14 cellular contexts compared by ENCODE assay signal in genomic region chr20:62703853-62704228, GRCh38. TPM values are rescaled to one million over a fixed set of nuclear protein-coding genes. Genes with fewer than 3 reads are reported as not detected.
DNase-seq lines count a peak whose midpoint lies in the region; ATAC-seq, FAIRE-seq and TF ChIP-seq lines count a peak whose summit lies in the region.
"Had no signal": no experiment of that assay in that cellular context is flagged by ENCODE, and none has a peak within 500 bp of the region (broad histone marks: within the 10 kb centered on the region; RNA-seq: fewer than 3 reads in every experiment).

No MANE protein-coding gene starts in this region.

- H3K27me3 ChIP-seq in SK-N-SH (ENCODE audit: insufficient read depth) = peaks cover 7% of the 10 kb centered on the region; the same call in 1 of the 2 replicates
- peaks cover 3 to 11% of the 10 kb centered on the region in 2 donors for H3K27me3 ChIP-seq in stomach smooth muscle (ENCODE audit: control insufficient read depth in 1 of 2, insufficient read depth in 2 of 2, low read length in 2 of 2)

- 53% methylated on average over 5 of the region's 5 CpGs for WGBS in SK-N-SH (ENCODE audit: low lambda C conversion rate)

- H3K9me3 ChIP-seq in SK-N-SH (no peaks in the 10 kb centered on the region), stomach smooth muscle (ENCODE audit: control insufficient read depth in 2 of 2, low read length in 2 of 2) (no peaks in the 10 kb centered on the region)
- H3K9me3 ChIP-seq: BE2C, psoas muscle, stomach had no signal

- H3K79me2 ChIP-seq in SK-N-SH (ENCODE audit: insufficient read depth) = no peaks in the 10 kb centered on the region

- no peaks in the 10 kb centered on the region for H3K9me2 ChIP-seq in SK-N-SH

- no peak for TF ChIP-seq POLR2A in H54 (IDR thresholded peaks at IDR 0.05; ENCODE audit: low read depth, low read length)

- H3K36me3 ChIP-seq in SK-N-SH (replicated peaks in 1 of 2; ENCODE audit: control insufficient read depth in 1 of 2, insufficient read depth in 2 of 2, low read length in 1 of 2) (no peaks in the 10 kb centered on the region), stomach smooth muscle (ENCODE audit: control insufficient read depth in 2 of 2, insufficient read depth in 2 of 2, low read length in 2 of 2) (no peaks in the 10 kb centered on the region)
- H3K36me3 ChIP-seq: BE2C, stomach had no signal

- no peak for TF ChIP-seq RAD21 in SK-N-SH (IDR thresholded peaks at IDR 0.05; ENCODE audit: low read length)

- CTCF ChIA-PET in SK-N-SH (lab: Yijun Ruan, JAX) = interaction anchor here (1.0 to 5.0 kb wide), 5 partner anchors 14 to 200 kb away, joined by 3 to 31 read pairs (median 3); no protein-coding TSS in a partner anchor

- peaks cover 15% of the 10 kb centered on the region for H3F3A ChIP-seq in SK-N-SH (replicated peaks; ENCODE audit: insufficient read depth)

- H3K27ac ChIP-seq in SK-N-SH (ENCODE audit: low read depth in 2 of 2, low read length in 1 of 2) = peak overlapping the region; percentile 30 to 92; a peak in 3 of 4 replicates
- peak overlapping the region; percentile 31 for H3K27ac ChIP-seq in stomach smooth muscle (ENCODE audit: low read length)
- H3K27ac ChIP-seq: psoas muscle had no signal

- no peaks in the 10 kb centered on the region for H4K20me1 ChIP-seq in SK-N-SH (ENCODE audit: insufficient read depth)

- TF ChIP-seq EP300 in SK-N-SH (IDR thresholded peaks at IDR 0.05; ENCODE audit: borderline replicate concordance in 1 of 2, low read depth in 1 of 2, low read length in 1 of 2) = no peak

- no peak for FAIRE-seq in H54 (lab: Jason Lieb, UNC)

- POLR2A ChIA-PET in SK-N-SH (lab: Yijun Ruan, JAX) = no interaction called here

- peak overlapping the region; percentile 46; the same call in 1 of the 2 replicates for H3K9ac ChIP-seq in SK-N-SH
- H3K9ac ChIP-seq in stomach smooth muscle (ENCODE audit: low read length in 2 of 2) = no peak overlapping the region

- DNase-seq in left ventricle myocardium superior = peak; percentile 33
- DNase-seq in cardiac septum (ENCODE audit: low spot score) = no peak
- no peak for DNase-seq in SK-N-SH
- peak; percentile 18 for DNase-seq in epithelial cell of esophagus (ENCODE audit: low read depth)
- no peak for DNase-seq in H54 (ENCODE audit: insufficient read length, low spot score)
- no peak for DNase-seq in SIG-M5 (lab: John Stamatoyannopoulos, UW)
- DNase-seq: central memory CD4-positive, alpha-beta T cell; H7 had no signal

- H3K4me1 ChIP-seq in SK-N-SH (ENCODE audit: control insufficient read depth in 1 of 2, insufficient read depth in 2 of 2, low read depth in 1 of 2, low read length in 1 of 2) (peaks cover 19 to 27% of the 10 kb centered on the region in 2 experiments; a peak in 3 of 4 replicates), stomach smooth muscle (ENCODE audit: control insufficient read depth, insufficient read depth, low read length) (peaks cover 19% of the 10 kb centered on the region)
- H3K4me1 ChIP-seq: psoas muscle had no signal

- H3K4me2 ChIP-seq in SK-N-SH = peak overlapping the region; percentile 64

- TF ChIP-seq CTCF in SK-N-SH (IDR thresholded peaks at IDR 0.05) (no peak), epithelial cell of esophagus (IDR thresholded peaks at IDR 0.05; ENCODE audit: insufficient read depth, low read depth, low read length, missing control alignments) (no peak)

- H2AFZ ChIP-seq in SK-N-SH (ENCODE audit: low read depth) = no peak overlapping the region

- ATAC-seq in left ventricle myocardium superior (peak; percentile 19), GM19463 (IDR thresholded peaks at IDR 0.05; ENCODE audit: unreplicated experiment) (no peak)
- ATAC-seq: WTC11 had no signal

- intact Hi-C loops in left ventricle myocardium superior (cut with micrococcal nuclease) (no loop called here), cardiac septum (cut with DNase I) (no loop called here)

- H3K4me3 ChIP-seq in SK-N-SH (ENCODE audit: low read depth in 2 of 2, low read length in 1 of 2) = 0 out of 4 replicates have a peak overlapping the region, but pooled peaks of 1 of the 2 experiments have one; percentile 30
- H3K4me3 ChIP-seq in epithelial cell of esophagus (ENCODE audit: low read length) = no peak overlapping the region
- no peak overlapping the region for H3K4me3 ChIP-seq in stomach smooth muscle (ENCODE audit: low read length in 2 of 2)
- H3K4me3 ChIP-seq: psoas muscle, stomach had no signal

TF ChIP-seq in SK-N-SH, 30 proteins besides CTCF, POLR2A, EP300 and RAD21:
- TF ChIP-seq MAX (IDR thresholded peaks at IDR 0.05; ENCODE audit: low read depth) (no peak), TAF1 (IDR thresholded peaks at IDR 0.05; ENCODE audit: borderline replicate concordance, low read depth, low read length) (no peak), RFX5 (IDR thresholded peaks at IDR 0.05; ENCODE audit: low read length) (no peak), NFIC (IDR thresholded peaks at IDR 0.05; ENCODE audit: borderline replicate concordance) (no peak), RXRA (IDR thresholded peaks at IDR 0.05; ENCODE audit: borderline replicate concordance, low read depth) (no peak), FOSL2 (IDR thresholded peaks at IDR 0.05; ENCODE audit: borderline replicate concordance, low read depth) (no peak), NRF1 (IDR thresholded peaks at IDR 0.05; ENCODE audit: low read depth, low read length) (no peak), FOXM1 (IDR thresholded peaks at IDR 0.05; ENCODE audit: low read depth) (no peak), SIN3A (IDR thresholded peaks at IDR 0.05; ENCODE audit: borderline replicate concordance, low read depth, low read length) (no peak), SMC3 (IDR thresholded peaks at IDR 0.05; ENCODE audit: low read depth, low read length) (no peak), MEF2A (IDR thresholded peaks at IDR 0.05; ENCODE audit: borderline replicate concordance, low read depth) (no peak), FOXJ3 (CRISPR knock-in tag; IDR thresholded peaks at IDR 0.05) (no peak)
- TF ChIP-seq, protein P1, sequence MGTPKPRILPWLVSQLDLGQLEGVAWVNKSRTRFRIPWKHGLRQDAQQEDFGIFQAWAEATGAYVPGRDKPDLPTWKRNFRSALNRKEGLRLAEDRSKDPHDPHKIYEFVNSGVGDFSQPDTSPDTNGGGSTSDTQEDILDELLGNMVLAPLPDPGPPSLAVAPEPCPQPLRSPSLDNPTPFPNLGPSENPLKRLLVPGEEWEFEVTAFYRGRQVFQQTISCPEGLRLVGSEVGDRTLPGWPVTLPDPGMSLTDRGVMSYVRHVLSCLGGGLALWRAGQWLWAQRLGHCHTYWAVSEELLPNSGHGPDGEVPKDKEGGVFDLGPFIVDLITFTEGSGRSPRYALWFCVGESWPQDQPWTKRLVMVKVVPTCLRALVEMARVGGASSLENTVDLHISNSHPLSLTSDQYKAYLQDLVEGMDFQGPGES (IDR thresholded peaks at IDR 0.05; ENCODE audit: low read depth, low read length) = no peak

RNA-seq across cellular contexts. Expression of gene NTSR1, which starts 4.8 kb away (rescaled TPM):
- total RNA-seq in left ventricle myocardium superior (not detected), cardiac septum (0.08 TPM)
- 3.1 and 8.2 TPM in 2 replicates for polyA plus RNA-seq in SK-N-SH (2012; rRNA removed)
- polyA plus RNA-seq in SK-N-SH (2012; cell fraction: cytosol; rRNA removed) = 2.1 and 4.3 TPM in 2 replicates
- polyA plus RNA-seq in SK-N-SH (2012; cell fraction: nucleus; rRNA removed) = 6.4 and 11.3 TPM in 2 replicates

Comparison
In these comparisons a context has a peak if more than half of its experiments do, and no peak if none do; other contexts are left out.
1. DNase-seq: peak in left ventricle myocardium superior (single experiment) and epithelial cell of esophagus (single experiment); none in cardiac septum (single experiment), SK-N-SH (single experiment), H54 (single experiment) and SIG-M5 (single experiment).